ENCODE assay signal across 20 cellular contexts in genomic region chr1:175385316-175385715, GRCh38.
A peak's percentile ranks its signal among the peaks of the same experiment; 100 is the strongest.
DNase-seq lines count a peak whose midpoint lies in the region.
"Had no signal": no experiment of that assay in that cellular context is flagged by ENCODE, and none has a peak within 500 bp of the region (broad histone marks: within the 10 kb centered on the region; RNA-seq: fewer than 3 reads in every experiment).

No MANE protein-coding gene starts in this region.

- H3K27me3 ChIP-seq in HAP-1 (ENCODE audit: low read depth), result peaks cover 7% of the 10 kb centered on the region; the same call in 1 of the 2 replicates
- H3K27me3 ChIP-seq: BLaER1, SJSA1 had no signal

- DNase-seq in DMS53 (lab: John Stamatoyannopoulos, UW) (peak; percentile 8), DMS53 treated with DMSO at 0.1 percent for 48 hours (lab: John Stamatoyannopoulos, UW; ENCODE audit: unreplicated experiment) (no peak), RKO (ENCODE audit: low spot score) (peak; percentile 41), epithelial cell of prostate (ENCODE audit: low read depth, low spot score) (peak; percentile 83), kidney tubule cell (ENCODE audit: low spot score) (peak; percentile 13), HAP-1 (ENCODE audit: low spot score in 2 of 2) (no peak), inferior parietal cortex (ENCODE audit: extremely low spot score) (no peak)
- DNase-seq in stimulated activated CD4-positive, alpha-beta T cell treated with anti-CD3 and anti-CD28 coated beads, Interleukin-4, amount 100 ng/mL, for 24 hours, result no peak
- DNase-seq: ACHN; CD4-positive, alpha-beta T cell; COR-L47; DND-41; HCEC 1CT; NCI-H1694; NCI-H2081 treated with DMSO at 0.1 percent for 48 hours; NCI-H748 treated with DMSO at 0.1 percent for 48 hours had no signal

- no peaks in the 10 kb centered on the region for H3K9me3 ChIP-seq in HAP-1
- H3K9me3 ChIP-seq: BLaER1, SJSA1 had no signal

- H3K4me3 ChIP-seq in HAP-1, result no peak overlapping the region
- H3K4me3 ChIP-seq: BLaER1, GM23338, SJSA1 had no signal

- in situ Hi-C loops in HAP-1 (cut with MboI; ENCODE audit: low sequenced_read_pairs), result no loop called here

- H3K36me3 ChIP-seq in HAP-1 (replicated peaks), result no peaks in the 10 kb centered on the region
- H3K36me3 ChIP-seq: BLaER1, SJSA1 had no signal

- no peak overlapping the region for H3K27ac ChIP-seq in epithelial cell of prostate
- H3K27ac ChIP-seq: 22Rv1, BLaER1, SJSA1 had no signal

- H3K4me1 ChIP-seq in HAP-1, result peaks cover 3% of the 10 kb centered on the region
- H3K4me1 ChIP-seq: SJSA1 had no signal

Comparison
In these comparisons a context has a peak if more than half of its experiments do, and no peak if none do; other contexts are left out.
1. DNase-seq: peak in DMS53 (single experiment), RKO (single experiment), epithelial cell of prostate (single experiment) and kidney tubule cell (single experiment); none in DMS53 treated with DMSO at 0.1 percent for 48 hours (single experiment), HAP-1 (0 of 2), stimulated activated CD4-positive, alpha-beta T cell treated with anti-CD3 and anti-CD28 coated beads, Interleukin-4, amount 100 ng/mL, for 24 hours (single experiment) and inferior parietal cortex (single experiment).